Comparison of ENCODE assay signal across 22 cellular contexts in the genomic region with DNA sequence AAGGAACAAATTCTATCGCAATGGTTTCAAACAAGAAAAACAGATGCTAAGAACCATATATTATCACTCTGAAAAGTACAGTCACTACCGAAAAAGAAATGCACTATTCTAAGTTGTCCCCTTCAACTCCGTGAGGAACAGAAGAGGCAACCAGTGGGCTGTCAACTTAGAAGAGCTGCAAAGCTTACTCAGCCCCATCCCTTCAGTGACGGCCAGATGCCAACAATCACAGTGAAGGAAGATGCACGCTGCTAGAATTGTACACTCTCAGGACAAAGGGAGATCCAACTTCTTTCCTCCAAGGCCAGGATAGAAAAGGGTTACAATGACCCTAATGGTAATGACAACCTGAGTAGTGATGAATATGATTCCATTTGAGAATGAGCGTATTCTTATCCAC.
"Had no signal": no experiment of that assay in that cellular context is flagged by ENCODE, and none has a peak within 500 bp of the region (broad histone marks: within the 10 kb centered on the region; RNA-seq: fewer than 3 reads in every experiment).

No MANE protein-coding gene starts in this region.

- H3K9me3 ChIP-seq: MG63, SK-N-SH had no signal

- H3K27me3 ChIP-seq: MG63 had no signal

- H3K9ac ChIP-seq: SK-N-SH had no signal

- H3K4me3 ChIP-seq: MG63 had no signal

- DNase-seq: IMR-90, Karpas-422, KG1, MG63, NCI-H1092, NCI-H1105 treated with DMSO at 0.1 percent for 48 hours, NCI-H1417 treated with DMSO at 0.1 percent for 48 hours, NCI-H146, NCI-H1694 treated with DMSO at 0.1 percent for 48 hours, NCI-H2029, NCI-H2081 treated with DMSO at 0.1 percent for 48 hours, NCI-H2171, NCI-H226, NCI-H446, NCI-H510A, NCI-H524 treated with DMSO at 0.1 percent for 48 hours, NCI-H69, NCI-H774, RPMI8226, SHP77, SK-N-SH had no signal

- H3K4me2 ChIP-seq: SK-N-SH had no signal

- ATAC-seq: HepG2 had no signal
